In genomic region chr5:42496397-42497156, GRCh38 we compare ENCODE assay signal across 1 cellular context.
TF ChIP-seq lines count a peak whose summit lies in the region.

No MANE protein-coding gene starts in this region.

TF ChIP-seq in WTC11, 78 proteins besides CTCF, POLR2A, EP300 and RAD21:
- TF ChIP-seq HMGXB4 (CRISPR knock-in tag; IDR thresholded peaks at IDR 0.05) (no peak), GABPB1 (CRISPR knock-in tag; IDR thresholded peaks at IDR 0.05) (no peak), ZNF532 (CRISPR knock-in tag; IDR thresholded peaks at IDR 0.05; ENCODE audit: borderline replicate concordance) (no peak), SP1 (CRISPR knock-in tag; conservative IDR thresholded peaks at IDR 0.05) (no peak), SOX15 (CRISPR knock-in tag; IDR thresholded peaks at IDR 0.05) (no peak), ZBTB43 (CRISPR knock-in tag; IDR thresholded peaks at IDR 0.05) (no peak), MAX (CRISPR knock-in tag; IDR thresholded peaks at IDR 0.05) (no peak), NR3C1 (CRISPR knock-in tag; conservative IDR thresholded peaks at IDR 0.05; ENCODE audit: low read depth) (no peak), PREB (CRISPR knock-in tag; IDR thresholded peaks at IDR 0.05; ENCODE audit: borderline replicate concordance) (no peak), RELA (CRISPR knock-in tag; IDR thresholded peaks at IDR 0.05; ENCODE audit: borderline replicate concordance) (no peak), TCF7 (CRISPR knock-in tag; IDR thresholded peaks at IDR 0.05; ENCODE audit: low read depth) (no peak), ZSCAN18 (CRISPR knock-in tag; IDR thresholded peaks at IDR 0.05) (no peak), KAT7 (CRISPR knock-in tag; IDR thresholded peaks at IDR 0.05; ENCODE audit: borderline replicate concordance) (no peak), E2F5 (CRISPR knock-in tag; IDR thresholded peaks at IDR 0.05) (no peak), MXD4 (CRISPR knock-in tag; IDR thresholded peaks at IDR 0.05; ENCODE audit: borderline replicate concordance) (no peak)
TF ChIP-seq in WTC11: peak in this region for 0.
